ENCODE assay signal across 26 cellular contexts in the genomic region with DNA sequence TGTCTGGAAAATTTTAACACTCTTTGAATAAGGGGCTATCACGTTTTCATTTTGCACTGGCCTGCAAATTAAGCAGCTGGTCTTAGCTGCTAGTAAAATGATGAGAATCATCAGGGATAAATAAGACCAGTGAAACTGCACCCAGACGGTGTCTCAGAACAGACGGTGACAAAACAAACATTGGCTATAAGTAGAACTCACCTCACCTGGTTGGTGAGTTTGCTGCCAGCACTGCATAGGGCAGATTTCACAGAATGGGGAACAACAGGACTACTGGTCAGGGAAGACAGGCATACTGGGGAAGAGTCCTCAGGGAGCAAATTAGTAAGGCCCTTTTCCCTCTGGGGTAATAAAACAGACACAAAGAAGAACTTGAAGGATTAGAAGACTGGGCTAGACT.
"Had no signal": no experiment of that assay in that cellular context is flagged by ENCODE, and none has a peak within 500 bp of the region (broad histone marks: within the 10 kb centered on the region; RNA-seq: fewer than 3 reads in every experiment).

No MANE protein-coding gene starts in this region.

- H3K36me3 ChIP-seq: breast epithelium, ovary, prostate gland, sigmoid colon, suprapubic skin, tibial nerve had no signal

- H3K27ac ChIP-seq: breast epithelium, ovary, prostate gland, sigmoid colon, suprapubic skin, tibial nerve had no signal

- DNase-seq: activated CD4-positive, alpha-beta memory T cell treated with anti-CD3 and anti-CD28 coated beads, Interleukin-2, amount 10 ng/mL, durations not matched to agents 7 days and 5 days; activated CD4-positive, alpha-beta T cell treated with anti-CD3 and anti-CD28 coated beads for 1 hour; activated CD4-positive, alpha-beta T cell treated with anti-CD3 and anti-CD28 coated beads, Interleukin-2, amount 10 ng/mL, durations not matched to agents 7 days and 5 days; activated CD8-positive, alpha-beta memory T cell treated with anti-CD3 and anti-CD28 coated beads, Interleukin-2, amount 50 U/mL, for 48 hours; activated gamma-delta T cell; activated naive CD4-positive, alpha-beta T cell treated with anti-CD3 and anti-CD28 coated beads, Interleukin-2, amount 10 ng/mL, durations not matched to agents 7 days and 5 days; activated naive CD8-positive, alpha-beta T cell treated with anti-CD3 and anti-CD28 coated beads, Interleukin-2, amount 10 ng/mL, durations not matched to agents 7 days and 5 days; activated T-cell treated with anti-CD3 and anti-CD28 coated beads, Interleukin-2, amount 50 U/mL, for 24 hours; central memory CD4-positive, alpha-beta T cell; head of caudate nucleus; hippocampal formation; left cardiac atrium; left ventricle myocardium superior; naive B cell; ovary; sigmoid colon; small intestine; stimulated activated naive CD4-positive, alpha-beta T cell; T-helper 17 cell; T1000 had no signal

- H3K4me3 Mint-ChIP-seq: activated CD4-positive, alpha-beta memory T cell treated with anti-CD3 and anti-CD28 coated beads, Interleukin-2, amount 10 ng/mL, durations not matched to agents 7 days and 5 days; activated CD4-positive, alpha-beta T cell treated with anti-CD3 and anti-CD28 coated beads, Interleukin-2, amount 10 ng/mL, durations not matched to agents 7 days and 5 days; activated naive CD4-positive, alpha-beta T cell treated with anti-CD3 and anti-CD28 coated beads, Interleukin-2, amount 10 ng/mL, durations not matched to agents 7 days and 5 days; activated naive CD8-positive, alpha-beta T cell treated with anti-CD3 and anti-CD28 coated beads, Interleukin-2, amount 10 ng/mL, durations not matched to agents 7 days and 5 days; activated T-cell treated with anti-CD3 and anti-CD28 coated beads, Interleukin-2, amount 50 U/mL, for 24 hours; naive B cell; T-helper 17 cell; WTC11 had no signal

- H3K4me1 Mint-ChIP-seq: activated naive CD8-positive, alpha-beta T cell treated with anti-CD3 and anti-CD28 coated beads, Interleukin-2, amount 10 ng/mL, durations not matched to agents 7 days and 5 days; naive B cell had no signal

- H3K36me3 Mint-ChIP-seq: activated naive CD8-positive, alpha-beta T cell treated with anti-CD3 and anti-CD28 coated beads, Interleukin-2, amount 10 ng/mL, durations not matched to agents 7 days and 5 days; naive B cell; WTC11 had no signal

- H3K27me3 ChIP-seq: breast epithelium, ovary, sigmoid colon, suprapubic skin, tibial nerve had no signal

- FAIRE-seq: endothelial cell of umbilical vein, small intestine had no signal

- H3K27me3 Mint-ChIP-seq: activated T-cell treated with anti-CD3 and anti-CD28 coated beads, Interleukin-2, amount 50 U/mL, for 24 hours; naive B cell; T-helper 17 cell had no signal

- H3K27ac Mint-ChIP-seq: activated CD4-positive, alpha-beta memory T cell treated with anti-CD3 and anti-CD28 coated beads, Interleukin-2, amount 10 ng/mL, durations not matched to agents 7 days and 5 days; activated CD4-positive, alpha-beta T cell treated with anti-CD3 and anti-CD28 coated beads, Interleukin-2, amount 10 ng/mL, durations not matched to agents 7 days and 5 days; activated naive CD4-positive, alpha-beta T cell treated with anti-CD3 and anti-CD28 coated beads, Interleukin-2, amount 10 ng/mL, durations not matched to agents 7 days and 5 days; activated naive CD8-positive, alpha-beta T cell treated with anti-CD3 and anti-CD28 coated beads, Interleukin-2, amount 10 ng/mL, durations not matched to agents 7 days and 5 days; activated T-cell treated with anti-CD3 and anti-CD28 coated beads, Interleukin-2, amount 50 U/mL, for 24 hours; naive B cell; T-helper 17 cell; WTC11 had no signal

- H3K4me3 ChIP-seq: breast epithelium, ovary, prostate gland, sigmoid colon, suprapubic skin, tibial nerve had no signal

- ATAC-seq: left ventricle myocardium superior, T-helper 17 cell, WTC11 had no signal

- H3K9me3 ChIP-seq: breast epithelium, ovary, prostate gland, sigmoid colon, suprapubic skin, tibial nerve had no signal

- H3K9me3 Mint-ChIP-seq: activated naive CD4-positive, alpha-beta T cell treated with anti-CD3 and anti-CD28 coated beads, Interleukin-2, amount 10 ng/mL, durations not matched to agents 7 days and 5 days; activated T-cell treated with anti-CD3 and anti-CD28 coated beads, Interleukin-2, amount 50 U/mL, for 24 hours; naive B cell; WTC11 had no signal

- H3K4me1 ChIP-seq: breast epithelium had no signal
